Comparison of ENCODE assay signal across 27 cellular contexts in genomic region chr7:25240896-25241295, GRCh38. TPM values are rescaled to one million over a fixed set of nuclear protein-coding genes. Genes with fewer than 3 reads are reported as not detected.
"Had no signal": no experiment of that assay in that cellular context is flagged by ENCODE, and none has a peak within 500 bp of the region (broad histone marks: within the 10 kb centered on the region; RNA-seq: fewer than 3 reads in every experiment).

No MANE protein-coding gene starts in this region.

- H3K27ac ChIP-seq: PC-9, Peyer's patch had no signal

- H3K9me3 ChIP-seq: MG63, Peyer's patch, SK-N-SH had no signal

- H3K4me1 ChIP-seq: Peyer's patch had no signal

- H3K27me3 ChIP-seq: MG63, Peyer's patch had no signal

- DNase-seq: KBM-7; MG63; NCI-H1092; NCI-H1105 treated with DMSO at 0.1 percent for 48 hours; NCI-H1417 treated with DMSO at 0.1 percent for 48 hours; NCI-H146; NCI-H1694 treated with DMSO at 0.1 percent for 48 hours; NCI-H1930; NCI-H2081; NCI-H2171; NCI-H226; NCI-H510A; NCI-H524 treated with DMSO at 0.1 percent for 48 hours; NCI-H69; NCI-H774; NK-92 treated with Interleukin-12 subunit alpha and Interleukin-12 subunit beta, amount 100 ng/mL, for 24 hours; Peyer's patch; SIG-M5; SK-N-SH; SW 1271 had no signal

- H3K4me3 ChIP-seq: MG63, PC-9, Peyer's patch had no signal

- H3K36me3 ChIP-seq: MG63, Peyer's patch had no signal

RNA-seq across cellular contexts. Expression of gene NPVF, which starts 12.6 kb away (rescaled TPM):
- total RNA-seq: HT-29, LHCN-M2, OCI-LY7, PC-9, Peyer's patch, Right ventricle myocardium superior, RPMI7951, SK-MEL-5 had no signal
- polyA plus RNA-seq: SK-N-SH had no signal
